10 cellular contexts compared by ENCODE assay signal in the genomic region with DNA sequence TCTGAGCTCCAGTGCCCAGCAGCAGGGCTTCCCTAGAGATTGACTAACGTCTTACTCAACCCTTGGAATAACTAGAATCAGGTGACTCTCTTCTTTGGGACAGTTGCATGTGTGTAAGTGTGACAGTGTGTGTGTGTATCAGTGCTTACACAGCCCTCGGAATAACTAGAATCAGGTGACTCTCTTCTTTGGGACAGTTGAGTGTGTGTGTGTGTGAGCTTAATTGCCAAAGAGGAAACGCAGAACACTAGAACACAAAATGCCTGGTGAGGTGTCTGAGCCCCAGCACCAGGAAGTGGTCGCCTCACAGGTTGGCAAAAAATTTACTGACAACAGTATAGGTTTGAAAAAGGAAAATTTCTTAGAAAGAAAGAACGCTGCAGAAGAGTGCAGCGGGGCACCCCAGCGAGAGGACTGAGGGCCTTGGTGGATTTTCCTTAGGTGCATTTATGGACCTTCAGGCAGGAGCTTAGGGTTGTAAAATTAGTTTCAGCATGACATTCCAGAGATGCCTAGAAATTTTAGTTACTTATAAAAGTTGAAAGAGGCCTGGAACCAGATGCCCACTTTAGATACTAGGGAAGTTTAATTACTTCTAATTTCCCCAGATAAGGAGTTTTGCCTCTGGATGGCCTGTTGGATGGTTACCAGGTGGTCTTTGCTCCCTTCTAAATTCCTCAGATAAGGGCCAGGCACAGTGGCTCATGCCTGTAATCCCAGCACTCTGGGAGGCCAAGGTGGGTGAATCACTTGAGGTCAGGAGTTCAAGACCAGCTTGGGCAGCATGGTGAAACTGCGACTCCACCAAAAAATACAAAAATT. TPM values are rescaled to one million over a fixed set of nuclear protein-coding genes. Genes with fewer than 3 reads are reported as not detected.
DNase-seq lines count a peak whose midpoint lies in the region; TF ChIP-seq lines count a peak whose summit lies in the region.
"Had no signal": no experiment of that assay in that cellular context is flagged by ENCODE, and none has a peak within 500 bp of the region (broad histone marks: within the 10 kb centered on the region; RNA-seq: fewer than 3 reads in every experiment).

No MANE protein-coding gene starts in this region.

- no peaks in the 10 kb centered on the region for H3K9me3 ChIP-seq in vagina
- H3K9me3 ChIP-seq: adrenal gland had no signal

- no peak overlapping the region for H4K8ac ChIP-seq in mesendoderm (ENCODE audit: low read depth, low read length)

- no peaks in the 10 kb centered on the region for H3K36me3 ChIP-seq in mesendoderm (ENCODE audit: control insufficient read depth, insufficient read depth, low read length)
- H3K36me3 ChIP-seq in vagina, result no peaks in the 10 kb centered on the region
- H3K36me3 ChIP-seq: adrenal gland had no signal

- peaks cover 10% of the 10 kb centered on the region for H3K79me2 ChIP-seq in mesendoderm (ENCODE audit: control insufficient read depth, insufficient read depth, low read length)

- no peak overlapping the region for H2AK5ac ChIP-seq in mesendoderm (ENCODE audit: low read length)

- no peak overlapping the region for H2BK15ac ChIP-seq in mesendoderm (replicated peaks; ENCODE audit: low read depth)

- no peaks in the 10 kb centered on the region for H3K27me3 ChIP-seq in mesendoderm (ENCODE audit: insufficient read depth, low read length, poor library complexity)
- no peaks in the 10 kb centered on the region for H3K27me3 ChIP-seq in vagina
- H3K27me3 ChIP-seq: adrenal gland had no signal

- no CpG with 5 or more reads among the region's 8 CpGs for WGBS in mesendoderm (ENCODE audit: extremely low coverage, insufficient coverage, low lambda C conversion rate)

- no peak overlapping the region for H3K18ac ChIP-seq in mesendoderm (ENCODE audit: low read length)

- H3K23ac ChIP-seq in mesendoderm (ENCODE audit: low read length), result no peak overlapping the region

- H3K4ac ChIP-seq in mesendoderm (ENCODE audit: low read depth, low read length), result no peak overlapping the region

- TF ChIP-seq POLR2A in vagina (IDR thresholded peaks at IDR 0.05), result no peak

- no peak overlapping the region for H2BK120ac ChIP-seq in mesendoderm (ENCODE audit: low read depth, low read length)

- H3K27ac ChIP-seq in mesendoderm (ENCODE audit: low read depth, low read length), result no peak overlapping the region
- H3K27ac ChIP-seq in vagina, result no peak overlapping the region

- H3K4me1 ChIP-seq in mesendoderm (ENCODE audit: control insufficient read depth, low read depth, low read length), result peaks cover 4% of the 10 kb centered on the region
- H3K4me1 ChIP-seq in vagina, result peaks cover 21% of the 10 kb centered on the region

- no peak overlapping the region for H2BK5ac ChIP-seq in mesendoderm (ENCODE audit: low read length)

- H3K9ac ChIP-seq in mesendoderm (ENCODE audit: low read length), result no peak overlapping the region

- H3K56ac ChIP-seq in mesendoderm (ENCODE audit: low read length), result no peak overlapping the region

- H3K4me2 ChIP-seq in mesendoderm (ENCODE audit: low read length), result no peak overlapping the region

- no peak overlapping the region for H4K5ac ChIP-seq in mesendoderm (ENCODE audit: low read length)

- DNase-seq in CD1c-positive myeloid dendritic cell (ENCODE audit: extremely low spot score), result peak; percentile 40
- DNase-seq in KG1 (lab: John Stamatoyannopoulos, UW), result peak; percentile 43
- peak; percentile 71 for DNase-seq in activated effector memory CD4-positive, alpha-beta T cell treated with anti-CD3 and anti-CD28 coated beads, Interleukin-2, amount 50 U/mL, for 16 hours
- DNase-seq in mesendoderm, result peak; percentile 68
- DNase-seq in SIG-M5 treated with dmso at 0.1 percent for 504 hours (lab: John Stamatoyannopoulos, UW; ENCODE audit: unreplicated experiment), result no peak
- no peak for DNase-seq in vagina (ENCODE audit: extremely low spot score in 2 of 2)
- DNase-seq in NCI-H2081 treated with DMSO at 0.1 percent for 48 hours (lab: John Stamatoyannopoulos, UW), result no peak
- no peak for DNase-seq in NCI-H69 (lab: John Stamatoyannopoulos, UW)
- DNase-seq: IMR-90 had no signal

- intact Hi-C loops in vagina (cut with DNase I), result no loop called here

- H3K79me1 ChIP-seq in mesendoderm (ENCODE audit: low read length), result peaks cover 3% of the 10 kb centered on the region

- TF ChIP-seq CTCF in vagina (IDR thresholded peaks at IDR 0.05), result no peak

- H3K4me3 ChIP-seq in mesendoderm (ENCODE audit: low read length) (no peak overlapping the region), vagina (no peak overlapping the region)
- H3K4me3 ChIP-seq: adrenal gland had no signal

RNA-seq across cellular contexts. Expression of a gene that starts 3.7 kb away (rescaled TPM):
- 39.2 TPM for polyA plus RNA-seq in mesendoderm (2013, experiment 1 of 2)
- 38.6 TPM for polyA plus RNA-seq in mesendoderm (2013, experiment 2 of 2)
- 44.4 TPM for total RNA-seq in vagina

RNA-seq across cellular contexts. Expression of a gene that starts 5.4 kb away (rescaled TPM):
- 3.5 TPM for polyA plus RNA-seq in mesendoderm (2013, experiment 1 of 2)
- polyA plus RNA-seq in mesendoderm (2013, experiment 2 of 2), result 3.3 TPM
- 10.3 TPM for total RNA-seq in vagina

RNA-seq across cellular contexts. Expression of a gene that starts 33.9 kb away (rescaled TPM):
- 0.04 TPM for polyA plus RNA-seq in mesendoderm (2013, experiment 1 of 2)
- 0.15 TPM for polyA plus RNA-seq in mesendoderm (2013, experiment 2 of 2)
- 12.3 TPM for total RNA-seq in vagina

RNA-seq across cellular contexts. Expression of a gene that starts 36.6 kb away (rescaled TPM):
- polyA plus RNA-seq in mesendoderm (2013, experiment 1 of 2), result 2.1 TPM
- polyA plus RNA-seq in mesendoderm (2013, experiment 2 of 2), result 1.8 TPM
- total RNA-seq in vagina, result 25.0 TPM

RNA-seq across cellular contexts. Expression of a gene that starts 43.2 kb away (rescaled TPM):
- 29.5 TPM for polyA plus RNA-seq in mesendoderm (2013, experiment 1 of 2)
- 29.7 TPM for polyA plus RNA-seq in mesendoderm (2013, experiment 2 of 2)
- total RNA-seq in vagina, result 93.8 TPM

Comparison
In these comparisons a context has a peak if more than half of its experiments do, and no peak if none do; other contexts are left out.
1. DNase-seq: peak in CD1c-positive myeloid dendritic cell (single experiment), KG1 (single experiment), activated effector memory CD4-positive, alpha-beta T cell treated with anti-CD3 and anti-CD28 coated beads, Interleukin-2, amount 50 U/mL, for 16 hours (single experiment) and mesendoderm (single experiment); none in SIG-M5 treated with dmso at 0.1 percent for 504 hours (single experiment), vagina (0 of 2), NCI-H2081 treated with DMSO at 0.1 percent for 48 hours (single experiment) and NCI-H69 (single experiment).